ENCODE assay signal across 8 cellular contexts in genomic region chr2:15591373-15591691, GRCh38. TPM values are rescaled to one million over a fixed set of nuclear protein-coding genes. Genes with fewer than 3 reads are reported as not detected.
DNase-seq lines count a peak whose midpoint lies in the region; ATAC-seq, FAIRE-seq and TF ChIP-seq lines count a peak whose summit lies in the region.

No MANE protein-coding gene starts in this region.

- ATAC-seq in GM23338 (no peak), T-cell (replicated peaks in 1 of 4) (peak in 3 of 4 experiments; percentile 54 to 61 (median 55)), gastrocnemius medialis (peak; percentile 47 to 53), HG03378 (IDR thresholded peaks at IDR 0.05; ENCODE audit: unreplicated experiment) (no peak)

- H3K36me3 Mint-ChIP-seq in GM23338 (ENCODE audit: low read depth) (peaks cover 16% of the 10 kb centered on the region), T-cell (peaks cover 14% of the 10 kb centered on the region)

- H3K4me1 ChIP-seq in GM23338 (ENCODE audit: insufficient read depth) (peaks cover 11% of the 10 kb centered on the region), gastrocnemius medialis (peaks cover 21 to 27% of the 10 kb centered on the region in 2 donors)

- H3K9me3 ChIP-seq in gastrocnemius medialis, result no peaks in the 10 kb centered on the region

- H3K27me3 Mint-ChIP-seq in GM23338 (ENCODE audit: insufficient read depth, low read depth, poor library complexity) (no peaks in the 10 kb centered on the region), T-cell (peaks cover 0 to 2% of the 10 kb centered on the region in 2 donors)

- H3K27ac Mint-ChIP-seq in GM23338, result peak overlapping the region; percentile 96
- peak overlapping the region; percentile 92 to 96 for H3K27ac Mint-ChIP-seq in T-cell

- peaks cover 40% of the 10 kb centered on the region for H3K79me2 ChIP-seq in GM23338 (replicated peaks; ENCODE audit: insufficient read depth)

- peak overlapping the region; percentile 92 for H2AFZ ChIP-seq in GM23338

- H3K36me3 ChIP-seq in GM23338 (ENCODE audit: insufficient read depth) (peaks cover 19% of the 10 kb centered on the region), gastrocnemius medialis (peaks cover 0 to 14% of the 10 kb centered on the region in 2 donors)

- H3K27me3 ChIP-seq in GM23338 (ENCODE audit: insufficient read depth), result no peaks in the 10 kb centered on the region
- no peaks in the 10 kb centered on the region for H3K27me3 ChIP-seq in gastrocnemius medialis

- H3K4me2 ChIP-seq in GM23338, result peak overlapping the region; percentile 95

- TF ChIP-seq POLR2A in gastrocnemius medialis (IDR thresholded peaks at IDR 0.05), result no peak

- in situ Hi-C loops in gastrocnemius medialis (cut with MboI; ENCODE audit: low sequenced_read_pairs in 4 of 4), result no loop called here

- intact Hi-C loops in gastrocnemius medialis (cut with DNase I; ENCODE audit: low total_unique reads), result loop anchor here (1.0 kb wide), 1 partner anchor 30 kb away; the partner anchor contains the start of gene NBAS

- POLR2A ChIA-PET in T-cell (lab: Charles Lee), result interaction anchor here in 1 of 2 donors (0.6 to 1.4 kb wide), 2 partner anchors 13 to 29 kb away, joined by 3 read pairs; no protein-coding TSS in a partner anchor

- DNase-seq in GM23338 (ENCODE audit: low spot score) (no peak), T-cell (no peak), fibroblast of villous mesenchyme (ENCODE audit: low read depth) (no peak), gastrocnemius medialis (no peak), epidermal melanocyte (ENCODE audit: insufficient read length, low spot score) (no peak), D721Med (ENCODE audit: insufficient read length, low spot score) (no peak), RKO (ENCODE audit: low spot score) (no peak)

- H3K9me3 Mint-ChIP-seq in GM23338 (no peaks in the 10 kb centered on the region; the same call in 2 of the 3 replicates), T-cell (no peaks in the 10 kb centered on the region)

- H3K27ac ChIP-seq in GM23338 (ENCODE audit: low read depth) (no peak overlapping the region), gastrocnemius medialis (peak overlapping the region; percentile 89 to 96 (median 93))

- peaks cover 14% of the 10 kb centered on the region for H3K4me1 Mint-ChIP-seq in GM23338
- H3K4me1 Mint-ChIP-seq in T-cell, result peaks cover 35 to 45% (median 40%) of the 10 kb centered on the region in 3 donors

- H4K20me1 ChIP-seq in GM23338 (replicated peaks; ENCODE audit: insufficient read depth), result peaks cover 13% of the 10 kb centered on the region

- CTCF ChIA-PET in T-cell (lab: Charles Lee), result interaction anchor here (0.6 to 1.4 kb wide), 2 partner anchors 14 to 15 kb away, joined by 3 read pairs; no protein-coding TSS in a partner anchor

- TF ChIP-seq CTCF in GM23338 (conservative IDR thresholded peaks at IDR 0.05; ENCODE audit: low read depth in 2 of 2) (no peak), fibroblast of villous mesenchyme (IDR thresholded peaks at IDR 0.05; ENCODE audit: insufficient read depth, low read depth, low read length) (no peak), gastrocnemius medialis (IDR thresholded peaks at IDR 0.05 in 4 of 5, conservative IDR thresholded peaks at IDR 0.05 in 1 of 5) (no peak), D721Med (IDR thresholded peaks at IDR 0.05; ENCODE audit: insufficient read depth, missing control alignments) (no peak)

- FAIRE-seq in D721Med (lab: Jason Lieb, UNC), result no peak

- H3K4me3 Mint-ChIP-seq in GM23338 (peak overlapping the region; percentile 94), T-cell (peak overlapping the region; percentile 91 to 93 (median 92))

- peak overlapping the region; percentile 94 for H3K4me3 ChIP-seq in GM23338
- peak overlapping the region; percentile 83 for H3K4me3 ChIP-seq in fibroblast of villous mesenchyme (ENCODE audit: low read depth, low read length)
- H3K4me3 ChIP-seq in gastrocnemius medialis, result peak overlapping the region; percentile 84 to 96 (median 94)

- no peaks in the 10 kb centered on the region for H3K9me2 ChIP-seq in GM23338 (ENCODE audit: insufficient read depth)

- H3F3A ChIP-seq in GM23338 (replicated peaks; ENCODE audit: low read depth), result no peaks in the 10 kb centered on the region

TF ChIP-seq in GM23338, 12 proteins besides CTCF, POLR2A, EP300 and RAD21:
- TF ChIP-seq CREB1 (CRISPR knock-in tag; IDR thresholded peaks at IDR 0.05; ENCODE audit: low read depth) (no peak), REST (IDR thresholded peaks at IDR 0.05; ENCODE audit: unreplicated experiment) (no peak)

RNA-seq across cellular contexts. Expression of gene DDX1, which starts 0.3 kb away (rescaled TPM):
- total RNA-seq in GM23338 (2014; rRNA removed; shearing (Covaris generic)), result 102 and 106 TPM in 2 replicates
- polyA plus RNA-seq in GM23338 (2016; fragmentation: Nextera tagmentation; extraction: Ambion mirVana), result 88.1 and 99.9 TPM in 2 replicates
- total RNA-seq in T-cell, result 10 to 100 TPM; 43.0 to 46.9 (median 45.8) TPM
- total RNA-seq in fibroblast of villous mesenchyme, result 87.3 and 120 TPM in 2 replicates
- total RNA-seq in gastrocnemius medialis, result 100 to 1,000 TPM in 1 of 4 donors, 10 to 100 TPM in 3; 72.8 to 108 (median 88.6) TPM

RNA-seq across cellular contexts. Expression of gene NBAS, which starts 30.2 kb away (rescaled TPM):
- 30.7 and 38.9 TPM in 2 replicates for total RNA-seq in GM23338 (2014; rRNA removed; shearing (Covaris generic))
- polyA plus RNA-seq in GM23338 (2016; fragmentation: Nextera tagmentation; extraction: Ambion mirVana), result 24.6 and 24.8 TPM in 2 replicates
- total RNA-seq in T-cell, result 10 to 100 TPM; 32.0 to 36.6 (median 33.1) TPM
- 81.8 and 109 TPM in 2 replicates for total RNA-seq in fibroblast of villous mesenchyme
- total RNA-seq in gastrocnemius medialis, result 10 to 100 TPM; 27.3 to 43.6 (median 28.4) TPM

Comparison
In these comparisons a context has a peak if more than half of its experiments do, and no peak if none do; other contexts are left out.
1. ATAC-seq: peak in T-cell (3 of 4) and gastrocnemius medialis (2 of 2); none in GM23338 (single experiment) and HG03378 (single experiment).
2. Peak in every context shown above with its lines, with median percentiles within 50 percentile points of each other: H3K4me3 ChIP-seq.